In the genomic region with DNA sequence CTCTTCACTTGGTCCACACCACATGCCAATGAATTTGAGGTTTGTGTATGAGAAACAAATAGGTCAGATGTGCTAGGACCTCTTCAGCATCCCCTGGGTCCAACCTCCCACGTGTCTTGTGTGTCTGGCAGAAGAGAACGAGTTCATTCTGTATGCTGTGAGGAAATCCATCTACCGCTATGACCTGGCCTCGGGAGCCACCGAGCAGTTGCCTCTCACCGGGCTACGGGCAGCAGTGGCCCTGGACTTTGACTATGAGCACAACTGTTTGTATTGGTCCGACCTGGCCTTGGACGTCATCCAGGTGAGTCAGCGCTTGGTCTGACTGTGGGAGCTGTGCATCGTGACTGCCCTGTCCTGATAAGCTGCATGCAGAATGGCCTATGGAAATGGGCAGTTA, we compare ENCODE assay signal across 17 cellular contexts.
DNase-seq lines count a peak whose midpoint lies in the region; ATAC-seq, FAIRE-seq and TF ChIP-seq lines count a peak whose summit lies in the region.
"Had no signal": no experiment of that assay in that cellular context is flagged by ENCODE, and none has a peak within 500 bp of the region (broad histone marks: within the 10 kb centered on the region; RNA-seq: fewer than 3 reads in every experiment).

No MANE protein-coding gene starts in this region.

- POLR2A ChIA-PET in activated CD4-positive, alpha-beta memory T cell treated with anti-CD3 and anti-CD28 coated beads, Interleukin-2, amount 10 ng/mL, durations not matched to agents 7 days and 5 days (lab: Charles Lee) = no interaction called here
- POLR2A ChIA-PET in naive thymus-derived CD8-positive, alpha-beta T cell (lab: Charles Lee) = interaction anchor here (1.8 kb wide), 1 partner anchor 103 kb away, joined by 3 read pairs; no protein-coding TSS in a partner anchor

- H2BK5ac ChIP-seq in neuronal stem cell (ENCODE audit: low read length) = no peak overlapping the region

- no peak overlapping the region for H2AK5ac ChIP-seq in neuronal stem cell (ENCODE audit: low read depth, low read length)

- no peak overlapping the region for H3K27ac ChIP-seq in neuronal stem cell (replicated peaks; ENCODE audit: low read length)

- no peak overlapping the region for H3K23ac ChIP-seq in neuronal stem cell (ENCODE audit: low read depth, low read length, poor library complexity)

- H4K8ac ChIP-seq in neuronal stem cell (ENCODE audit: low read depth, low read length) = no peak overlapping the region

- H2BK12ac ChIP-seq in neuronal stem cell (ENCODE audit: low read length) = no peak overlapping the region

- no peak for TF ChIP-seq CTCF in bronchial epithelial cell (IDR thresholded peaks at IDR 0.05; ENCODE audit: insufficient read depth, low read length, severe bottlenecking)

- no peak overlapping the region for H3K27ac Mint-ChIP-seq in activated CD4-positive, alpha-beta memory T cell treated with anti-CD3 and anti-CD28 coated beads, Interleukin-2, amount 10 ng/mL, durations not matched to agents 7 days and 5 days
- peak overlapping the region in 3 of 10 donors; percentile 9 to 71 (median 14) for H3K27ac Mint-ChIP-seq in naive thymus-derived CD8-positive, alpha-beta T cell
- H3K27ac Mint-ChIP-seq: stimulated activated memory B cell treated with anti-CD40 and anti-IgM and Interleukin-4, amounts not matched to agents 10 μg/mL and 1 μg/mL and 100 μg/mL, for 72 hours had no signal

- no peak overlapping the region for H4K91ac ChIP-seq in neuronal stem cell (ENCODE audit: low read depth, low read length, poor library complexity)

- no peak overlapping the region for H3K14ac ChIP-seq in neuronal stem cell (ENCODE audit: low read length)

- no peak overlapping the region for H3K4ac ChIP-seq in neuronal stem cell (ENCODE audit: low read length)

- no peaks in the 10 kb centered on the region for H3K27me3 ChIP-seq in bronchial epithelial cell (ENCODE audit: control insufficient read depth, insufficient read depth, low read length)
- no peaks in the 10 kb centered on the region for H3K27me3 ChIP-seq in neuronal stem cell (ENCODE audit: control insufficient read depth in 3 of 3, insufficient read depth in 3 of 3, low read depth in 1 of 3, low read length in 3 of 3)

- H3K4me3 ChIP-seq in bronchial epithelial cell (ENCODE audit: low read depth, low read length) (no peak overlapping the region), neuronal stem cell (ENCODE audit: low read length in 2 of 2) (peak overlapping the region in 1 of 2 donors; percentile 30)
- H3K4me3 ChIP-seq: lung had no signal

- CTCF ChIA-PET in activated CD4-positive, alpha-beta memory T cell treated with anti-CD3 and anti-CD28 coated beads, Interleukin-2, amount 10 ng/mL, durations not matched to agents 7 days and 5 days (lab: Charles Lee) = interaction anchor here (1.4 kb wide), 1 partner anchor 71 kb away, joined by 3 read pairs; no protein-coding TSS in a partner anchor

- H3K4me3 Mint-ChIP-seq in activated CD4-positive, alpha-beta memory T cell treated with anti-CD3 and anti-CD28 coated beads, Interleukin-2, amount 10 ng/mL, durations not matched to agents 7 days and 5 days = no peak overlapping the region
- no peak overlapping the region for H3K4me3 Mint-ChIP-seq in naive thymus-derived CD8-positive, alpha-beta T cell
- H3K4me3 Mint-ChIP-seq: stimulated activated memory B cell treated with anti-CD40 and anti-IgM and Interleukin-4, amounts not matched to agents 10 μg/mL and 1 μg/mL and 100 μg/mL, for 72 hours; T-cell had no signal

- H3K36me3 Mint-ChIP-seq in activated CD4-positive, alpha-beta memory T cell treated with anti-CD3 and anti-CD28 coated beads, Interleukin-2, amount 10 ng/mL, durations not matched to agents 7 days and 5 days (ENCODE audit: low read depth) = peaks cover 70% of the 10 kb centered on the region
- H3K36me3 Mint-ChIP-seq in naive thymus-derived CD8-positive, alpha-beta T cell = peaks cover 5 to 92% (median 30%) of the 10 kb centered on the region in 3 donors

- H3K9ac ChIP-seq in neuronal stem cell (ENCODE audit: low read depth, low read length, poor library complexity) = no peak overlapping the region

- H3K36me3 ChIP-seq in bronchial epithelial cell (ENCODE audit: control insufficient read depth, insufficient read depth, low read length) (no peaks in the 10 kb centered on the region), neuronal stem cell (replicated peaks in 1 of 2; ENCODE audit: control insufficient read depth in 2 of 2, insufficient read depth in 2 of 2, low read length in 2 of 2) (peaks cover 4 to 53% of the 10 kb centered on the region in 2 donors)

- DNase-seq in DMS53 (lab: John Stamatoyannopoulos, UW) (peak; percentile 95), LoVo (ENCODE audit: low spot score) (peak; percentile 39), bronchial epithelial cell (ENCODE audit: low read depth) (peak; percentile 69), neuronal stem cell (ENCODE audit: low spot score) (no peak), NCI-H2171 treated with DMSO at 0.1 percent for 48 hours (lab: John Stamatoyannopoulos, UW) (no peak), NCI-H1048 (lab: John Stamatoyannopoulos, UW) (no peak)
- DNase-seq in activated CD4-positive, alpha-beta memory T cell treated with anti-CD3 and anti-CD28 coated beads, Interleukin-2, amount 10 ng/mL, durations not matched to agents 7 days and 5 days = no peak
- no peak for DNase-seq in naive thymus-derived CD8-positive, alpha-beta T cell
- DNase-seq: activated CD4-positive, alpha-beta T cell treated with anti-CD3 and anti-CD28 coated beads for 48 hours; activated naive CD4-positive, alpha-beta T cell; dermis blood vessel endothelial cell; MM.1S; occipital lobe; stimulated activated CD4-positive, alpha-beta T cell treated with anti-CD3 and anti-CD28 coated beads, Interleukin-1b, Interleukin-23, amount 100 ng/mL, for 48 hours; T-cell had no signal

- no peaks in the 10 kb centered on the region for H3K79me1 ChIP-seq in neuronal stem cell (ENCODE audit: low read depth, low read length)

- no peak for ATAC-seq in naive thymus-derived CD8-positive, alpha-beta T cell
- ATAC-seq: stimulated activated memory B cell treated with anti-CD40 and anti-IgM and Interleukin-4, amounts not matched to agents 10 μg/mL and 1 μg/mL and 100 μg/mL, for 72 hours; T-cell had no signal

- peak overlapping the region; percentile 60 for H3K18ac ChIP-seq in neuronal stem cell (ENCODE audit: low read length)

- H3K4me1 ChIP-seq in neuronal stem cell (ENCODE audit: control insufficient read depth in 2 of 2, insufficient read depth in 1 of 2, low read depth in 1 of 2, low read length in 2 of 2) = peaks cover 11 to 20% of the 10 kb centered on the region in 2 donors

- H3K9me3 ChIP-seq in neuronal stem cell (replicated peaks in 1 of 2; ENCODE audit: control insufficient read depth in 2 of 2, insufficient read depth in 1 of 2, low read depth in 1 of 2, low read length in 2 of 2) = no peaks in the 10 kb centered on the region

- no peak for FAIRE-seq in bronchial epithelial cell (lab: Jason Lieb, UNC)

- peaks cover 16% of the 10 kb centered on the region for H3K4me1 Mint-ChIP-seq in activated CD4-positive, alpha-beta memory T cell treated with anti-CD3 and anti-CD28 coated beads, Interleukin-2, amount 10 ng/mL, durations not matched to agents 7 days and 5 days
- H3K4me1 Mint-ChIP-seq in naive thymus-derived CD8-positive, alpha-beta T cell = peaks cover 24 to 30% (median 30%) of the 10 kb centered on the region in 4 donors

- H3K27me3 Mint-ChIP-seq in activated CD4-positive, alpha-beta memory T cell treated with anti-CD3 and anti-CD28 coated beads, Interleukin-2, amount 10 ng/mL, durations not matched to agents 7 days and 5 days = no peaks in the 10 kb centered on the region
- H3K27me3 Mint-ChIP-seq in naive thymus-derived CD8-positive, alpha-beta T cell = no peaks in the 10 kb centered on the region
- H3K27me3 Mint-ChIP-seq: T-cell had no signal

- H3K9me3 Mint-ChIP-seq in activated CD4-positive, alpha-beta memory T cell treated with anti-CD3 and anti-CD28 coated beads, Interleukin-2, amount 10 ng/mL, durations not matched to agents 7 days and 5 days = no peaks in the 10 kb centered on the region
- no peaks in the 10 kb centered on the region for H3K9me3 Mint-ChIP-seq in naive thymus-derived CD8-positive, alpha-beta T cell
- H3K9me3 Mint-ChIP-seq: stimulated activated memory B cell treated with anti-CD40 and anti-IgM and Interleukin-4, amounts not matched to agents 10 μg/mL and 1 μg/mL and 100 μg/mL, for 72 hours; T-cell had no signal

- no peak overlapping the region for H3K4me2 ChIP-seq in neuronal stem cell (ENCODE audit: insufficient read depth, low read length, poor library complexity, severe bottlenecking)

- no peak overlapping the region for H2BK15ac ChIP-seq in neuronal stem cell (ENCODE audit: low read length)

- H2BK120ac ChIP-seq in neuronal stem cell (ENCODE audit: low read depth, low read length) = no peak overlapping the region

- no CpG with 5 or more reads among the region's 11 CpGs for WGBS in neuronal stem cell (ENCODE audit: extremely low coverage in 2 of 2, insufficient read length in 2 of 2, insufficient replicate concordance in 1 of 2), 2 donors

- no peak overlapping the region for H2AFZ ChIP-seq in neuronal stem cell (ENCODE audit: low read length)

Comparison
In these comparisons a context has a peak if more than half of its experiments do, and no peak if none do; other contexts are left out.
1. DNase-seq: peak in DMS53 (single experiment), LoVo (single experiment) and bronchial epithelial cell (single experiment); none in neuronal stem cell (single experiment), activated CD4-positive, alpha-beta memory T cell treated with anti-CD3 and anti-CD28 coated beads, Interleukin-2, amount 10 ng/mL, durations not matched to agents 7 days and 5 days (single experiment), NCI-H2171 treated with DMSO at 0.1 percent for 48 hours (single experiment), naive thymus-derived CD8-positive, alpha-beta T cell (0 of 10) and NCI-H1048 (single experiment).